ENCODE assay signal across 21 cellular contexts in the genomic region with DNA sequence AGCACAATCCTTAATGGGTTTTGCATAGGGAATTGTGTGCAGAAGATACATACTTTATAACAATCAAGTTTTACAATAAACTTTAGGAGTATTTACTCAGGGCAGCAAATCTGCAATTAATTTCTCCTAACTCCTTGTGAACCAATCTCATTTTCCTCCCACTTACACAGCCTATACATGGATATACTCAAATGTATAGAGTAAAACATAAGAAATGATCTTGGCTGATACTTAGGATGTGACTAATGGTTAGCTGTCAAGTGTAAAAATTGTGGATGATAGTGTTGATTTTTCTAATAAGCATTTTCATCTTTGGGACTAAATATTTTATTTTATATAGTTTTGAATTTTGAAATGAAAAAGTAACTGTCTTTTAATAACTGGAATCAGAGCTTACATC.
DNase-seq lines count a peak whose midpoint lies in the region; ATAC-seq, FAIRE-seq and TF ChIP-seq lines count a peak whose summit lies in the region.
"Had no signal": no experiment of that assay in that cellular context is flagged by ENCODE, and none has a peak within 500 bp of the region (broad histone marks: within the 10 kb centered on the region; RNA-seq: fewer than 3 reads in every experiment).

No MANE protein-coding gene starts in this region.

- no peaks in the 10 kb centered on the region for H3K27me3 Mint-ChIP-seq in effector memory CD8-positive, alpha-beta T cell
- H3K27me3 Mint-ChIP-seq: B cell; CD4-positive, CD25-positive, alpha-beta regulatory T cell had no signal

- no peaks in the 10 kb centered on the region for H3K9me3 ChIP-seq in RWPE2 (ENCODE audit: severe bottlenecking)
- H3K9me3 ChIP-seq in small intestine (ENCODE audit: control insufficient read depth, low read depth): no peaks in the 10 kb centered on the region
- H3K9me3 ChIP-seq: BLaER1, Caco-2 had no signal

- no peaks in the 10 kb centered on the region for H3K4me1 Mint-ChIP-seq in effector memory CD8-positive, alpha-beta T cell (ENCODE audit: low read depth in 2 of 2)
- H3K4me1 Mint-ChIP-seq: B cell; CD4-positive, CD25-positive, alpha-beta regulatory T cell had no signal

- FAIRE-seq in small intestine (lab: Jason Lieb, UNC): peak; percentile 5
- FAIRE-seq: GM12892, H1 had no signal

- H3K27ac ChIP-seq in RWPE2 (ENCODE audit: poor library complexity, severe bottlenecking): no peak overlapping the region
- H3K27ac ChIP-seq in small intestine (ENCODE audit: low read depth in 1 of 2, low read length in 1 of 2): no peak overlapping the region
- H3K27ac ChIP-seq: 22Rv1, BLaER1, C4-2B, GM23248 had no signal

- no peaks in the 10 kb centered on the region for H3K36me3 ChIP-seq in RWPE2 (ENCODE audit: low read depth)
- no peaks in the 10 kb centered on the region for H3K36me3 ChIP-seq in small intestine (ENCODE audit: control insufficient read depth in 2 of 2, insufficient read depth in 2 of 2, low read length in 2 of 2)
- H3K36me3 ChIP-seq: BLaER1 had no signal

- peaks cover 2 to 7% of the 10 kb centered on the region in 2 donors for H3K9me3 Mint-ChIP-seq in effector memory CD8-positive, alpha-beta T cell

- TF ChIP-seq CTCF in RWPE2 (IDR thresholded peaks at IDR 0.05; ENCODE audit: poor library complexity, severe bottlenecking): no peak
- no peak for TF ChIP-seq CTCF in epithelial cell of esophagus (IDR thresholded peaks at IDR 0.05; ENCODE audit: insufficient read depth, low read depth, low read length, missing control alignments)

- H3K4me1 ChIP-seq in RWPE2 (ENCODE audit: insufficient read depth, poor library complexity, severe bottlenecking): peaks cover 5% of the 10 kb centered on the region
- no peaks in the 10 kb centered on the region for H3K4me1 ChIP-seq in small intestine (ENCODE audit: control insufficient read depth in 2 of 2, insufficient read depth in 1 of 2, low read depth in 1 of 2, low read length in 1 of 2)
- H3K4me1 ChIP-seq: BLaER1, Caco-2 had no signal

- DNase-seq in HS-5 (ENCODE audit: low read depth): peak; percentile 3
- DNase-seq in RWPE2 (ENCODE audit: low spot score): no peak
- peak; percentile 21 for DNase-seq in epithelial cell of esophagus (ENCODE audit: low read depth)
- DNase-seq in small intestine: no peak
- DNase-seq in NCI-H446 (lab: John Stamatoyannopoulos, UW): no peak
- no peak for DNase-seq in effector memory CD8-positive, alpha-beta T cell
- DNase-seq: Caco-2; CD4-positive, CD25-positive, alpha-beta regulatory T cell; CD8-positive, alpha-beta T cell; DMS153; DND-41; GM23248; H7; HCEC 1CT had no signal

- H3K27me3 ChIP-seq in RWPE2 (ENCODE audit: insufficient read depth, poor library complexity, severe bottlenecking) (no peaks in the 10 kb centered on the region), small intestine (ENCODE audit: control insufficient read depth in 2 of 2, insufficient read depth in 2 of 2, low read length in 2 of 2) (no peaks in the 10 kb centered on the region)
- H3K27me3 ChIP-seq: BLaER1 had no signal

- ATAC-seq in RWPE2 (ENCODE audit: low read depth): peak; percentile 53; the same call in 2 of the 3 replicates
- ATAC-seq in HG03442 (IDR thresholded peaks at IDR 0.05; ENCODE audit: unreplicated experiment): no peak
- no peak for ATAC-seq in effector memory CD8-positive, alpha-beta T cell (replicated peaks)
- ATAC-seq: CD8-positive, alpha-beta T cell had no signal

- H3K27ac Mint-ChIP-seq in effector memory CD8-positive, alpha-beta T cell: no peak overlapping the region
- H3K27ac Mint-ChIP-seq: B cell; CD4-positive, CD25-positive, alpha-beta regulatory T cell; CD8-positive, alpha-beta T cell had no signal

- H3K4me3 ChIP-seq in RWPE2 (ENCODE audit: severe bottlenecking) (no peak overlapping the region), epithelial cell of esophagus (ENCODE audit: low read length) (no peak overlapping the region), small intestine (ENCODE audit: low read depth in 1 of 2, low read length in 2 of 2) (no peak overlapping the region)
- H3K4me3 ChIP-seq: BLaER1, GM23248 had no signal

- no peak overlapping the region for H3K4me3 Mint-ChIP-seq in effector memory CD8-positive, alpha-beta T cell
- H3K4me3 Mint-ChIP-seq: B cell; CD4-positive, CD25-positive, alpha-beta regulatory T cell; CD8-positive, alpha-beta T cell had no signal

- no peaks in the 10 kb centered on the region for H3K36me3 Mint-ChIP-seq in effector memory CD8-positive, alpha-beta T cell (ENCODE audit: insufficient read depth)
- H3K36me3 Mint-ChIP-seq: CD4-positive, CD25-positive, alpha-beta regulatory T cell; CD8-positive, alpha-beta T cell had no signal

Comparison
In these comparisons a context has a peak if more than half of its experiments do, and no peak if none do; other contexts are left out.
1. DNase-seq: peak in HS-5 (single experiment) and epithelial cell of esophagus (single experiment); none in RWPE2 (single experiment), small intestine (single experiment), NCI-H446 (0 of 2) and effector memory CD8-positive, alpha-beta T cell (0 of 3).